ENCODE assay signal across 1 cellular context in the genomic region with DNA sequence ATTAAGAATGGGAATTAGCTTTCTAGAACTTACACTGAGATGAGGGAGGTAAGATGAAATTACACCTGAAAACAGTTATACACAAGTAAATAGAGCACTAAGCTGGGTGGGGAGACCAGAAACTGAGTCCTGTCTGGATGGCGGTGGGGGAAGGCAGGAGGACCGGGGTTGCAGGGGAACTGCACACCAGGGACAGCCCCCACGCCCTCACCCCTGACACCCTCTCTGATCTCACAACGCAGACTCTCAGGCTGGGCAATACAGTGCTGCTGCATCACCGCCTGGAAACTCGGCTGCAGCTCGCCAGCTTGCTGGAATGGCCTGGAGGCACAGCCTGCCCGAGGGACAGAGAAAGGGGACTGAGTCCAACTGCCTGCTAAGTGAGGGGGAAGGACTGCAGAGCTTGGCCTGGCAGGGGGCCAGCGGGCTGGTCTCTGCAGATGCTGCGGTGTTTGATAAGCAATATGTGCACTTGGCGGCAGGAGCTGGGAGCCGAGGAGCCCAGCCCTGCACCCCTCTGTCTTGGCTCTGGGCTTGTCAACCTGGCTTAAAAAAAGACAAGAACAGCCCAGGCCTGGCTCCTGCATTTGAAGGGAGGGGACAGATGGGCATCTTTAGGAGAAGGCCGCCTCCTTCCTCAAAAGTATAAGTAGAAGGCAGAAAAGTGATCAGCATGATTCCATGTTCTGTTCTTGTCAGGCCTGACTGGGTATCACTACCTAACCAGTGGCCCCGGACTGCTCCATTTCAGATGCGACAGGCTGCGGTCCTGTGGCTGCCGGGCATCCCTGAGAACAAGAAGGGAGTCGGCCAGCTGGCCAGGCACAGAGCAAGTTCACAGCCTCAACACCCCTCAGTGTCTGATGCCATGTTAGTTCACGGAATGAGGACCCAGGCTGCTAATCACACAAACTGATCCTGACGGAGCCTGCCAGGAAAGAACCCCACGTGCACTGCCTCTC.
TF ChIP-seq lines count a peak whose summit lies in the region.

No MANE protein-coding gene starts in this region.

TF ChIP-seq in K562, 482 proteins besides CTCF, POLR2A, EP300 and RAD21 (continued from another document and continues in another):
- TF ChIP-seq KDM4B (IDR thresholded peaks at IDR 0.05; ENCODE audit: borderline replicate concordance in 2 of 2, low read depth in 1 of 2) (no peak), CREBBP (IDR thresholded peaks at IDR 0.05; ENCODE audit: low read depth, low read length) (no peak), FUS (optimal IDR thresholded peaks at IDR 0.05; ENCODE audit: low read depth, low read length) (no peak), STAT5A (IDR thresholded peaks at IDR 0.05; ENCODE audit: borderline replicate concordance, low read length) (peak; percentile 54; the same call in 1 of the 2 replicates), FOXP4 (CRISPR knock-in tag; IDR thresholded peaks at IDR 0.05; ENCODE audit: borderline replicate concordance) (no peak), HMGN3 (IDR thresholded peaks at IDR 0.05; ENCODE audit: borderline replicate concordance, extremely low read depth, insufficient read length, low read depth, low read length) (peak; percentile 73), GATAD2A (IDR thresholded peaks at IDR 0.05) (no peak), ELF2 (CRISPR knock-in tag; IDR thresholded peaks at IDR 0.05) (no peak), GTF2E2 (tag; IDR thresholded peaks at IDR 0.05) (no peak), POLR2H (tag; IDR thresholded peaks at IDR 0.05; ENCODE audit: low read depth) (no peak), ZNF124 (CRISPR knock-in tag; IDR thresholded peaks at IDR 0.05) (no peak), ILK (tag; IDR thresholded peaks at IDR 0.05; ENCODE audit: borderline replicate concordance, low read depth) (no peak), PCBP2 (IDR thresholded peaks at IDR 0.05; ENCODE audit: low read depth, low read length, poor library complexity, severe bottlenecking) (no peak), RFX5 (IDR thresholded peaks at IDR 0.05; ENCODE audit: low read depth, low read length) (no peak), MED1 (CRISPR knock-in tag; IDR thresholded peaks at IDR 0.05; ENCODE audit: borderline replicate concordance) (no peak), MTA1 (IDR thresholded peaks at IDR 0.05; ENCODE audit: borderline replicate concordance) (no peak), ETV5 (CRISPR knock-in tag; IDR thresholded peaks at IDR 0.05; ENCODE audit: low read depth) (no peak), EWSR1 (IDR thresholded peaks at IDR 0.05; ENCODE audit: borderline replicate concordance, low read depth, partially characterized antibody) (no peak), POLR3A (IDR thresholded peaks at IDR 0.05; ENCODE audit: borderline replicate concordance, extremely low read depth, insufficient read depth, insufficient read length) (no peak), FOXA1 (IDR thresholded peaks at IDR 0.05; ENCODE audit: borderline replicate concordance) (no peak), ZNF445 (CRISPR knock-in tag; IDR thresholded peaks at IDR 0.05; ENCODE audit: low read depth) (no peak), PURB (CRISPR knock-in tag; IDR thresholded peaks at IDR 0.05; ENCODE audit: low read depth) (no peak), ZC3H4 (CRISPR knock-in tag; IDR thresholded peaks at IDR 0.05; ENCODE audit: borderline replicate concordance) (no peak), SMARCA4 (IDR thresholded peaks at IDR 0.05) (peak; percentile 65), ZNF311 (CRISPR knock-in tag; IDR thresholded peaks at IDR 0.05) (no peak), MYNN (IDR thresholded peaks at IDR 0.05) (0 out of 2 replicates have a peak, but pooled peaks have one; percentile 63), MYNN (CRISPR knock-in tag; IDR thresholded peaks at IDR 0.05) (no peak), PTRF (tag; IDR thresholded peaks at IDR 0.05) (no peak), SNIP1 (IDR thresholded peaks at IDR 0.05; ENCODE audit: low read depth) (no peak), MYBL2 (IDR thresholded peaks at IDR 0.05; ENCODE audit: low read depth) (no peak), MYBL2 (CRISPR knock-in tag; IDR thresholded peaks at IDR 0.05; ENCODE audit: borderline replicate concordance) (no peak), NFIC (IDR thresholded peaks at IDR 0.05) (peak; percentile 99), SIN3B (IDR thresholded peaks at IDR 0.05; ENCODE audit: low read depth) (no peak), POLR3G (IDR thresholded peaks at IDR 0.05; ENCODE audit: extremely low read depth, insufficient read length, insufficient replicate concordance) (no peak), DMBX1 (CRISPR knock-in tag; IDR thresholded peaks at IDR 0.05; ENCODE audit: borderline replicate concordance) (no peak), KDM2B (CRISPR knock-in tag; IDR thresholded peaks at IDR 0.05) (no peak), IFI16 (CRISPR knock-in tag; IDR thresholded peaks at IDR 0.05) (no peak), NELFE (IDR thresholded peaks at IDR 0.05; ENCODE audit: insufficient read depth, insufficient read length) (no peak)
- TF ChIP-seq, protein P1, sequence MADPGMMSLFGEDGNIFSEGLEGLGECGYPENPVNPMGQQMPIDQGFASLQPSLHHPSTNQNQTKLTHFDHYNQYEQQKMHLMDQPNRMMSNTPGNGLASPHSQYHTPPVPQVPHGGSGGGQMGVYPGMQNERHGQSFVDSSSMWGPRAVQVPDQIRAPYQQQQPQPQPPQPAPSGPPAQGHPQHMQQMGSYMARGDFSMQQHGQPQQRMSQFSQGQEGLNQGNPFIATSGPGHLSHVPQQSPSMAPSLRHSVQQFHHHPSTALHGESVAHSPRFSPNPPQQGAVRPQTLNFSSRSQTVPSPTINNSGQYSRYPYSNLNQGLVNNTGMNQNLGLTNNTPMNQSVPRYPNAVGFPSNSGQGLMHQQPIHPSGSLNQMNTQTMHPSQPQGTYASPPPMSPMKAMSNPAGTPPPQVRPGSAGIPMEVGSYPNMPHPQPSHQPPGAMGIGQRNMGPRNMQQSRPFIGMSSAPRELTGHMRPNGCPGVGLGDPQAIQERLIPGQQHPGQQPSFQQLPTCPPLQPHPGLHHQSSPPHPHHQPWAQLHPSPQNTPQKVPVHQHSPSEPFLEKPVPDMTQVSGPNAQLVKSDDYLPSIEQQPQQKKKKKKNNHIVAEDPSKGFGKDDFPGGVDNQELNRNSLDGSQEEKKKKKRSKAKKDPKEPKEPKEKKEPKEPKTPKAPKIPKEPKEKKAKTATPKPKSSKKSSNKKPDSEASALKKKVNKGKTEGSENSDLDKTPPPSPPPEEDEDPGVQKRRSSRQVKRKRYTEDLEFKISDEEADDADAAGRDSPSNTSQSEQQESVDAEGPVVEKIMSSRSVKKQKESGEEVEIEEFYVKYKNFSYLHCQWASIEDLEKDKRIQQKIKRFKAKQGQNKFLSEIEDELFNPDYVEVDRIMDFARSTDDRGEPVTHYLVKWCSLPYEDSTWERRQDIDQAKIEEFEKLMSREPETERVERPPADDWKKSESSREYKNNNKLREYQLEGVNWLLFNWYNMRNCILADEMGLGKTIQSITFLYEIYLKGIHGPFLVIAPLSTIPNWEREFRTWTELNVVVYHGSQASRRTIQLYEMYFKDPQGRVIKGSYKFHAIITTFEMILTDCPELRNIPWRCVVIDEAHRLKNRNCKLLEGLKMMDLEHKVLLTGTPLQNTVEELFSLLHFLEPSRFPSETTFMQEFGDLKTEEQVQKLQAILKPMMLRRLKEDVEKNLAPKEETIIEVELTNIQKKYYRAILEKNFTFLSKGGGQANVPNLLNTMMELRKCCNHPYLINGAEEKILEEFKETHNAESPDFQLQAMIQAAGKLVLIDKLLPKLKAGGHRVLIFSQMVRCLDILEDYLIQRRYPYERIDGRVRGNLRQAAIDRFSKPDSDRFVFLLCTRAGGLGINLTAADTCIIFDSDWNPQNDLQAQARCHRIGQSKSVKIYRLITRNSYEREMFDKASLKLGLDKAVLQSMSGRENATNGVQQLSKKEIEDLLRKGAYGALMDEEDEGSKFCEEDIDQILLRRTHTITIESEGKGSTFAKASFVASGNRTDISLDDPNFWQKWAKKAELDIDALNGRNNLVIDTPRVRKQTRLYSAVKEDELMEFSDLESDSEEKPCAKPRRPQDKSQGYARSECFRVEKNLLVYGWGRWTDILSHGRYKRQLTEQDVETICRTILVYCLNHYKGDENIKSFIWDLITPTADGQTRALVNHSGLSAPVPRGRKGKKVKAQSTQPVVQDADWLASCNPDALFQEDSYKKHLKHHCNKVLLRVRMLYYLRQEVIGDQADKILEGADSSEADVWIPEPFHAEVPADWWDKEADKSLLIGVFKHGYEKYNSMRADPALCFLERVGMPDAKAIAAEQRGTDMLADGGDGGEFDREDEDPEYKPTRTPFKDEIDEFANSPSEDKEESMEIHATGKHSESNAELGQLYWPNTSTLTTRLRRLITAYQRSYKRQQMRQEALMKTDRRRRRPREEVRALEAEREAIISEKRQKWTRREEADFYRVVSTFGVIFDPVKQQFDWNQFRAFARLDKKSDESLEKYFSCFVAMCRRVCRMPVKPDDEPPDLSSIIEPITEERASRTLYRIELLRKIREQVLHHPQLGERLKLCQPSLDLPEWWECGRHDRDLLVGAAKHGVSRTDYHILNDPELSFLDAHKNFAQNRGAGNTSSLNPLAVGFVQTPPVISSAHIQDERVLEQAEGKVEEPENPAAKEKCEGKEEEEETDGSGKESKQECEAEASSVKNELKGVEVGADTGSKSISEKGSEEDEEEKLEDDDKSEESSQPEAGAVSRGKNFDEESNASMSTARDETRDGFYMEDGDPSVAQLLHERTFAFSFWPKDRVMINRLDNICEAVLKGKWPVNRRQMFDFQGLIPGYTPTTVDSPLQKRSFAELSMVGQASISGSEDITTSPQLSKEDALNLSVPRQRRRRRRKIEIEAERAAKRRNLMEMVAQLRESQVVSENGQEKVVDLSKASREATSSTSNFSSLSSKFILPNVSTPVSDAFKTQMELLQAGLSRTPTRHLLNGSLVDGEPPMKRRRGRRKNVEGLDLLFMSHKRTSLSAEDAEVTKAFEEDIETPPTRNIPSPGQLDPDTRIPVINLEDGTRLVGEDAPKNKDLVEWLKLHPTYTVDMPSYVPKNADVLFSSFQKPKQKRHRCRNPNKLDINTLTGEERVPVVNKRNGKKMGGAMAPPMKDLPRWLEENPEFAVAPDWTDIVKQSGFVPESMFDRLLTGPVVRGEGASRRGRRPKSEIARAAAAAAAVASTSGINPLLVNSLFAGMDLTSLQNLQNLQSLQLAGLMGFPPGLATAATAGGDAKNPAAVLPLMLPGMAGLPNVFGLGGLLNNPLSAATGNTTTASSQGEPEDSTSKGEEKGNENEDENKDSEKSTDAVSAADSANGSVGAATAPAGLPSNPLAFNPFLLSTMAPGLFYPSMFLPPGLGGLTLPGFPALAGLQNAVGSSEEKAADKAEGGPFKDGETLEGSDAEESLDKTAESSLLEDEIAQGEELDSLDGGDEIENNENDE (IDR thresholded peaks at IDR 0.05; ENCODE audit: low read depth, low read length): no peak
- TF ChIP-seq, protein P2, sequence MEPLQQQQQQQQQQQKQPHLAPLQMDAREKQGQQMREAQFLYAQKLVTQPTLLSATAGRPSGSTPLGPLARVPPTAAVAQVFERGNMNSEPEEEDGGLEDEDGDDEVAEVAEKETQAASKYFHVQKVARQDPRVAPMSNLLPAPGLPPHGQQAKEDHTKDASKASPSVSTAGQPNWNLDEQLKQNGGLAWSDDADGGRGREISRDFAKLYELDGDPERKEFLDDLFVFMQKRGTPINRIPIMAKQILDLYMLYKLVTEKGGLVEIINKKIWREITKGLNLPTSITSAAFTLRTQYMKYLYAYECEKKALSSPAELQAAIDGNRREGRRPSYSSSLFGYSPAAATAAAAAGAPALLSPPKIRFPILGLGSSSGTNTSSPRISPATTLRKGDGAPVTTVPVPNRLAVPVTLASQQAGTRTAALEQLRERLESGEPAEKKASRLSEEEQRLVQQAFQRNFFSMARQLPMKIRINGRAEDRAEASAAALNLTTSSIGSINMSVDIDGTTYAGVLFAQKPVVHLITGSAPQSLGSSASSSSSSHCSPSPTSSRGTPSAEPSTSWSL (CRISPR knock-in tag; IDR thresholded peaks at IDR 0.05; ENCODE audit: borderline replicate concordance): no peak
- TF ChIP-seq, protein P3, sequence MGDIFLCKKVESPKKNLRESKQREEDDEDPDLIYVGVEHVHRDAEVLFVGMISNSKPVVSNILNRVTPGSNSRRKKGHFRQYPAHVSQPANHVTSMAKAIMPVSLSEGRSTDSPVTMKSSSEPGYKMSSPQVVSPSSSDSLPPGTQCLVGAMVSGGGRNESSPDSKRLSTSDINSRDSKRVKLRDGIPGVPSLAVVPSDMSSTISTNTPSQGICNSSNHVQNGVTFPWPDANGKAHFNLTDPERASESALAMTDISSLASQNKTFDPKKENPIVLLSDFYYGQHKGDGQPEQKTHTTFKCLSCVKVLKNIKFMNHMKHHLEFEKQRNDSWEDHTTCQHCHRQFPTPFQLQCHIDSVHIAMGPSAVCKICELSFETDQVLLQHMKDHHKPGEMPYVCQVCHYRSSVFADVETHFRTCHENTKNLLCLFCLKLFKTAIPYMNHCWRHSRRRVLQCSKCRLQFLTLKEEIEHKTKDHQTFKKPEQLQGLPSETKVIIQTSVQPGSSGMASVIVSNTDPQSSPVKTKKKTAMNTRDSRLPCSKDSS (IDR thresholded peaks at IDR 0.05; ENCODE audit: low read depth, partially characterized antibody): no peak
- TF ChIP-seq, protein P4, sequence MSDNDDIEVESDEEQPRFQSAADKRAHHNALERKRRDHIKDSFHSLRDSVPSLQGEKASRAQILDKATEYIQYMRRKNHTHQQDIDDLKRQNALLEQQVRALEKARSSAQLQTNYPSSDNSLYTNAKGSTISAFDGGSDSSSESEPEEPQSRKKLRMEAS (CRISPR knock-in tag; IDR thresholded peaks at IDR 0.05): no peak
- TF ChIP-seq, protein P5, sequence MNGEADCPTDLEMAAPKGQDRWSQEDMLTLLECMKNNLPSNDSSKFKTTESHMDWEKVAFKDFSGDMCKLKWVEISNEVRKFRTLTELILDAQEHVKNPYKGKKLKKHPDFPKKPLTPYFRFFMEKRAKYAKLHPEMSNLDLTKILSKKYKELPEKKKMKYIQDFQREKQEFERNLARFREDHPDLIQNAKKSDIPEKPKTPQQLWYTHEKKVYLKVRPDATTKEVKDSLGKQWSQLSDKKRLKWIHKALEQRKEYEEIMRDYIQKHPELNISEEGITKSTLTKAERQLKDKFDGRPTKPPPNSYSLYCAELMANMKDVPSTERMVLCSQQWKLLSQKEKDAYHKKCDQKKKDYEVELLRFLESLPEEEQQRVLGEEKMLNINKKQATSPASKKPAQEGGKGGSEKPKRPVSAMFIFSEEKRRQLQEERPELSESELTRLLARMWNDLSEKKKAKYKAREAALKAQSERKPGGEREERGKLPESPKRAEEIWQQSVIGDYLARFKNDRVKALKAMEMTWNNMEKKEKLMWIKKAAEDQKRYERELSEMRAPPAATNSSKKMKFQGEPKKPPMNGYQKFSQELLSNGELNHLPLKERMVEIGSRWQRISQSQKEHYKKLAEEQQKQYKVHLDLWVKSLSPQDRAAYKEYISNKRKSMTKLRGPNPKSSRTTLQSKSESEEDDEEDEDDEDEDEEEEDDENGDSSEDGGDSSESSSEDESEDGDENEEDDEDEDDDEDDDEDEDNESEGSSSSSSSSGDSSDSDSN (IDR thresholded peaks at IDR 0.05; ENCODE audit: borderline replicate concordance in 1 of 2, low read depth in 2 of 2, low read length in 2 of 2): peak in 1 of 2 experiments; percentile 89; a peak in 2 of 4 replicates
